Comparison of ENCODE assay signal across 22 cellular contexts in the genomic region with DNA sequence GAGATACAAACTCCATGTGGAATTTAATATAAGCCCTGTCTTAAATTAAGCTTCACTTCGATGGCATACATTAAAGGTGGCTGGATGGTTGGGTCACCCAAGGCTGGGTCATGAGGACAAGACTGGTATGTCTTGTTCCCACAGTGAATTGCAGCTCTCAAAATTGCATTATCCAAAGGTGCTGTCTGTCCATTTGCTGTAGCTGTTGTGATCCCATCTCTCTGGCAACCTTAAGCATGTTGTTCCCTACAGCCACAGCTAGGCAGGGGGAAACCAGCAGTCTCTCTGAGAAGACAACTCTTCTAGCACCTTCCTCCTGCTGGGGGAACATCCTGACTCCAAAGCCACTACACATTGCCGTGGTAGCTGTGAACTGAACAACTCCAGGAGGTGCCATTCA.
"Had no signal": no experiment of that assay in that cellular context is flagged by ENCODE, and none has a peak within 500 bp of the region (broad histone marks: within the 10 kb centered on the region; RNA-seq: fewer than 3 reads in every experiment).

No MANE protein-coding gene starts in this region.

- H3K36me3 ChIP-seq: esophagus squamous epithelium, gastrocnemius medialis, heart right ventricle, left lung, lower lobe of right lung had no signal

- H3K27ac ChIP-seq: epithelial cell of prostate, esophagus squamous epithelium, gastrocnemius medialis, heart right ventricle, left lung, lower lobe of right lung had no signal

- H3K9me3 ChIP-seq: esophagus squamous epithelium, gastrocnemius medialis, heart right ventricle, left lung, lower lobe of right lung, mucosa of descending colon had no signal

- ATAC-seq: effector memory CD8-positive, alpha-beta T cell; esophagus mucosa; gastrocnemius medialis; left lung; lower lobe of right lung; mucosa of descending colon had no signal

- H3K27me3 ChIP-seq: esophagus squamous epithelium, gastrocnemius medialis, heart right ventricle had no signal

- H3K4me1 ChIP-seq: esophagus squamous epithelium, gastrocnemius medialis, left lung, lower lobe of right lung had no signal

- H3K4me3 ChIP-seq: esophagus squamous epithelium, gastrocnemius medialis, heart right ventricle, left lung, lower lobe of right lung, mucosa of descending colon had no signal

- DNase-seq: cortex of kidney; effector CD8-positive, alpha-beta T cell; effector memory CD8-positive, alpha-beta T cell; endodermal cell; erythroblast; esophagus squamous epithelium; foreskin fibroblast; foreskin melanocyte; gastrocnemius medialis; glutamatergic neuron; head of caudate nucleus; heart right ventricle; hippocampal formation; kidney; kidney glomerular epithelial cell; left lung; lower lobe of right lung; mesenchymal stem cell; mucosa of descending colon; naive B cell had no signal
